Comparison of ENCODE assay signal across 2 cellular contexts in genomic region chr12:76033116-76034001, GRCh38.
TF ChIP-seq lines count a peak whose summit lies in the region.

No MANE protein-coding gene starts in this region.

TF ChIP-seq in SK-N-SH, 30 proteins besides CTCF, POLR2A, EP300 and RAD21 (continued from another document):
- TF ChIP-seq, protein P1, sequence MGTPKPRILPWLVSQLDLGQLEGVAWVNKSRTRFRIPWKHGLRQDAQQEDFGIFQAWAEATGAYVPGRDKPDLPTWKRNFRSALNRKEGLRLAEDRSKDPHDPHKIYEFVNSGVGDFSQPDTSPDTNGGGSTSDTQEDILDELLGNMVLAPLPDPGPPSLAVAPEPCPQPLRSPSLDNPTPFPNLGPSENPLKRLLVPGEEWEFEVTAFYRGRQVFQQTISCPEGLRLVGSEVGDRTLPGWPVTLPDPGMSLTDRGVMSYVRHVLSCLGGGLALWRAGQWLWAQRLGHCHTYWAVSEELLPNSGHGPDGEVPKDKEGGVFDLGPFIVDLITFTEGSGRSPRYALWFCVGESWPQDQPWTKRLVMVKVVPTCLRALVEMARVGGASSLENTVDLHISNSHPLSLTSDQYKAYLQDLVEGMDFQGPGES (IDR thresholded peaks at IDR 0.05; ENCODE audit: low read depth, low read length): no peak
TF ChIP-seq in SK-N-SH: peak in this region for 3.

TF ChIP-seq in SK-N-SH treated with all-trans-retinoic acid at 6 μM for 48 hours, 23 proteins besides CTCF, POLR2A, EP300 and RAD21 (continued from another document):
- TF ChIP-seq, protein P2, sequence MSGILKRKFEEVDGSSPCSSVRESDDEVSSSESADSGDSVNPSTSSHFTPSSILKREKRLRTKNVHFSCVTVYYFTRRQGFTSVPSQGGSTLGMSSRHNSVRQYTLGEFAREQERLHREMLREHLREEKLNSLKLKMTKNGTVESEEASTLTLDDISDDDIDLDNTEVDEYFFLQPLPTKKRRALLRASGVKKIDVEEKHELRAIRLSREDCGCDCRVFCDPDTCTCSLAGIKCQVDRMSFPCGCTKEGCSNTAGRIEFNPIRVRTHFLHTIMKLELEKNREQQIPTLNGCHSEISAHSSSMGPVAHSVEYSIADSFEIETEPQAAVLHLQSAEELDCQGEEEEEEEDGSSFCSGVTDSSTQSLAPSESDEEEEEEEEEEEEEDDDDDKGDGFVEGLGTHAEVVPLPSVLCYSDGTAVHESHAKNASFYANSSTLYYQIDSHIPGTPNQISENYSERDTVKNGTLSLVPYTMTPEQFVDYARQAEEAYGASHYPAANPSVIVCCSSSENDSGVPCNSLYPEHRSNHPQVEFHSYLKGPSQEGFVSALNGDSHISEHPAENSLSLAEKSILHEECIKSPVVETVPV (CRISPR knock-in tag; IDR thresholded peaks at IDR 0.05): no peak
- no peak for TF ChIP-seq GLIS3 (CRISPR knock-in tag; IDR thresholded peaks at IDR 0.05)
- no peak for TF ChIP-seq ARNTL (CRISPR knock-in tag; IDR thresholded peaks at IDR 0.05; ENCODE audit: borderline replicate concordance, low read depth)
- no peak for TF ChIP-seq ZNF70 (CRISPR knock-in tag; IDR thresholded peaks at IDR 0.05)
- TF ChIP-seq, protein P3, sequence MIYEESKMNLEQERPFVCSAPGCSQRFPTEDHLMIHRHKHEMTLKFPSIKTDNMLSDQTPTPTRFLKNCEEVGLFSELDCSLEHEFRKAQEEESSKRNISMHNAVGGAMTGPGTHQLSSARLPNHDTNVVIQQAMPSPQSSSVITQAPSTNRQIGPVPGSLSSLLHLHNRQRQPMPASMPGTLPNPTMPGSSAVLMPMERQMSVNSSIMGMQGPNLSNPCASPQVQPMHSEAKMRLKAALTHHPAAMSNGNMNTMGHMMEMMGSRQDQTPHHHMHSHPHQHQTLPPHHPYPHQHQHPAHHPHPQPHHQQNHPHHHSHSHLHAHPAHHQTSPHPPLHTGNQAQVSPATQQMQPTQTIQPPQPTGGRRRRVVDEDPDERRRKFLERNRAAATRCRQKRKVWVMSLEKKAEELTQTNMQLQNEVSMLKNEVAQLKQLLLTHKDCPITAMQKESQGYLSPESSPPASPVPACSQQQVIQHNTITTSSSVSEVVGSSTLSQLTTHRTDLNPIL (CRISPR knock-in tag; IDR thresholded peaks at IDR 0.05; ENCODE audit: low read depth): no peak
- no peak for TF ChIP-seq TOX (CRISPR knock-in tag; IDR thresholded peaks at IDR 0.05; ENCODE audit: borderline replicate concordance)
- TF ChIP-seq TCF4 (CRISPR knock-in tag; IDR thresholded peaks at IDR 0.05; ENCODE audit: borderline replicate concordance): no peak
- TF ChIP-seq, protein P4, sequence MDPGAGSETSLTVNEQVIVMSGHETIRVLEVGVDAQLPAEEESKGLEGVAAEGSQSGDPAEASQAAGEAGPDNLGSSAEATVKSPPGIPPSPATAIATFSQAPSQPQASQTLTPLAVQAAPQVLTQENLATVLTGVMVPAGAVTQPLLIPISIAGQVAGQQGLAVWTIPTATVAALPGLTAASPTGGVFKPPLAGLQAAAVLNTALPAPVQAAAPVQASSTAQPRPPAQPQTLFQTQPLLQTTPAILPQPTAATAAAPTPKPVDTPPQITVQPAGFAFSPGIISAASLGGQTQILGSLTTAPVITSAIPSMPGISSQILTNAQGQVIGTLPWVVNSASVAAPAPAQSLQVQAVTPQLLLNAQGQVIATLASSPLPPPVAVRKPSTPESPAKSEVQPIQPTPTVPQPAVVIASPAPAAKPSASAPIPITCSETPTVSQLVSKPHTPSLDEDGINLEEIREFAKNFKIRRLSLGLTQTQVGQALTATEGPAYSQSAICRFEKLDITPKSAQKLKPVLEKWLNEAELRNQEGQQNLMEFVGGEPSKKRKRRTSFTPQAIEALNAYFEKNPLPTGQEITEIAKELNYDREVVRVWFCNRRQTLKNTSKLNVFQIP (CRISPR knock-in tag; IDR thresholded peaks at IDR 0.05; ENCODE audit: borderline replicate concordance, low read depth): no peak
- TF ChIP-seq PPARA (CRISPR knock-in tag; IDR thresholded peaks at IDR 0.05; ENCODE audit: borderline replicate concordance): no peak
- TF ChIP-seq ESRRG (CRISPR knock-in tag; IDR thresholded peaks at IDR 0.05): no peak
- no peak for TF ChIP-seq ZFP3 (CRISPR knock-in tag; IDR thresholded peaks at IDR 0.05)
